ENCODE assay signal across 9 cellular contexts in the genomic region with DNA sequence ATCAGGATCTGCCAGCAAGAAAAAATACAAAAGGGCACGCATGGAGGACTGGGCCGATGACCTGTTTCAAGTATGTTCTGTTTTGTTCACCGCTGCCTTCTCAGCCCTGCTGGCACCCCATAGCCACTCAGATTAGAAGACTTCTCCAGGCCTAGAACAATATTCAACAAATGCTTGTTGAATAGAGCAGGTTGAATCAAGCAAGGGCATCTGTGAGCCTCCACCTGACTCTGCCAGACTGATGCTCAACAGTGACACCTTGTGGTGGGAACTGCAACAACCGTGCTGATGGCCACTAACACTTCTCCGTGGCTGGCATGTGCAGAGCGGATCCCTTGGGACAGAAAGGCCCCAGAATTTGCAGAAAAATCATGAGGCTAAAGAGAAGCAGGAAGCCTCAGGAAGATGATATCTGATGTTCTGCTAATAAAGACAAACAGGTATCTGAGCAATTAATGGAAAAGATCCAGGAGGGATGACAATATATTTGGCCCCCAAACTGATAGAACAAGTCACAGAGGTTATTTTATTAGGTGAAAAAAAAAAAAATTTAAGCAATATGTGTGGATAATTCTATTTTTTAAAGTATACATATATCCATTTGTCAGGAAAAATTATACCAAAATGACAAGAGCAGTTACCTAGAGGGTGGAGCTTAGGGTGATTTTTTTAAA.
A peak's percentile ranks its signal among the peaks of the same experiment; 100 is the strongest.
DNase-seq lines count a peak whose midpoint lies in the region; ATAC-seq and TF ChIP-seq lines count a peak whose summit lies in the region.
"Had no signal": no experiment of that assay in that cellular context is flagged by ENCODE, and none has a peak within 500 bp of the region (broad histone marks: within the 10 kb centered on the region; RNA-seq: fewer than 3 reads in every experiment).

No MANE protein-coding gene starts in this region.

- TF ChIP-seq POLR2A in HCT116 (IDR thresholded peaks at IDR 0.05; ENCODE audit: borderline replicate concordance, extremely low read depth, insufficient read depth, insufficient read length), result no peak

- H3K4me2 ChIP-seq in HCT116 (ENCODE audit: low read length), result peak overlapping the region; percentile 33

- H3K4me3 Mint-ChIP-seq in activated T-helper 17 cell treated with anti-CD3 and anti-CD28 coated beads, Interleukin-2, amount 50 U/mL, for 72 hours, result no peak overlapping the region

- peak; percentile 58 for DNase-seq in Caki2 (ENCODE audit: low read depth)
- DNase-seq in HCT116 (ENCODE audit: low read depth, low spot score), result no peak
- peak; percentile 56 for DNase-seq in NCI-H748 (lab: John Stamatoyannopoulos, UW; ENCODE audit: unreplicated experiment)
- peak; percentile 70 for DNase-seq in inferior parietal cortex (ENCODE audit: extremely low spot score)
- DNase-seq in stimulated activated CD8-positive, alpha-beta memory T cell treated with anti-CD3 and anti-CD28 coated beads, Interleukin-4, amount 100 ng/mL, for 24 hours (ENCODE audit: low read depth), result peak; percentile 7
- DNase-seq in GM19238 (ENCODE audit: insufficient read length, low spot score), result no peak

- no peaks in the 10 kb centered on the region for H3K36me3 ChIP-seq in HCT116 (ENCODE audit: control insufficient read depth in 1 of 2, insufficient read depth in 2 of 2, low read length in 2 of 2)
- H3K36me3 ChIP-seq: SJSA1 had no signal

- H3K27me3 ChIP-seq in HCT116 (ENCODE audit: insufficient read depth, low read length), result no peaks in the 10 kb centered on the region

- peaks cover 5% of the 10 kb centered on the region for H3K4me1 Mint-ChIP-seq in activated T-helper 17 cell treated with anti-CD3 and anti-CD28 coated beads, Interleukin-2, amount 50 U/mL, for 72 hours

- H3K9me3 Mint-ChIP-seq in activated T-helper 17 cell treated with anti-CD3 and anti-CD28 coated beads, Interleukin-2, amount 50 U/mL, for 72 hours, result no peaks in the 10 kb centered on the region

- intact Hi-C loops in HCT116 (cut with micrococcal nuclease), result loop anchor here (5.0 kb wide), 1 partner anchor 487 kb away; no protein-coding TSS in a partner anchor

- CTCF ChIA-PET in HCT116 (lab: Charles Lee), result interaction anchor here (0.7 kb wide), 1 partner anchor 487 kb away, joined by 3 read pairs; no protein-coding TSS in a partner anchor

- POLR2A ChIA-PET in HCT116 (lab: Charles Lee), result no interaction called here

- peak; percentile 40 to 94 (median 89); a peak in 5 of 6 replicates for TF ChIP-seq CTCF in HCT116 (IDR thresholded peaks at IDR 0.05 in 2 of 3, conservative IDR thresholded peaks at IDR 0.05 in 1 of 3; ENCODE audit: borderline replicate concordance in 1 of 3, insufficient read depth in 1 of 3, low read depth in 2 of 3, low read length in 2 of 3)

- H3K9ac ChIP-seq in HCT116 (ENCODE audit: low read length), result no peak overlapping the region

- TF ChIP-seq RAD21 in HCT116 (IDR thresholded peaks at IDR 0.05; ENCODE audit: low read depth), result peak; percentile 24; the same call in 1 of the 2 replicates

- RAD21 ChIA-PET in HCT116 (lab: Charles Lee; ENCODE audit: low non-redundant PET in 1 of 2, low total read pairs in 2 of 2, uncharacterized antibody in 2 of 2, unreplicated experiment in 2 of 2), result no interaction called here

- no peak overlapping the region for H3K27ac Mint-ChIP-seq in activated T-helper 17 cell treated with anti-CD3 and anti-CD28 coated beads, Interleukin-2, amount 50 U/mL, for 72 hours

- H3K79me2 ChIP-seq in HCT116 (ENCODE audit: insufficient read depth, low read length), result no peaks in the 10 kb centered on the region

- peaks cover 4% of the 10 kb centered on the region for H3K27me3 Mint-ChIP-seq in activated T-helper 17 cell treated with anti-CD3 and anti-CD28 coated beads, Interleukin-2, amount 50 U/mL, for 72 hours

- 0 out of 2 replicates have a peak overlapping the region, but pooled peaks have one; percentile 5 for H3K27ac ChIP-seq in HCT116 (ENCODE audit: low read depth, low read length)
- H3K27ac ChIP-seq: SJSA1 had no signal

- H3K4me1 ChIP-seq in HCT116 (ENCODE audit: control insufficient read depth in 1 of 2, insufficient read depth in 2 of 2, low read length in 2 of 2), result peaks cover 9 to 38% of the 10 kb centered on the region in 2 experiments

- H3K4me3 ChIP-seq in HCT116 (replicated peaks in 1 of 2; ENCODE audit: low read depth in 1 of 2, low read length in 2 of 2), result no peak overlapping the region
- H3K4me3 ChIP-seq: SJSA1 had no signal

- BruUV-seq in HCT116 (replicated peaks; lab: Mats Ljungman, UMichigan), result no TSS peak

- H3K36me3 Mint-ChIP-seq in activated T-helper 17 cell treated with anti-CD3 and anti-CD28 coated beads, Interleukin-2, amount 50 U/mL, for 72 hours (ENCODE audit: low read depth), result no peaks in the 10 kb centered on the region

- no peak overlapping the region for H2AFZ ChIP-seq in HCT116 (ENCODE audit: low read depth, low read length, poor library complexity, severe bottlenecking)

- H3K9me2 ChIP-seq in HCT116 (ENCODE audit: insufficient read depth), result no peaks in the 10 kb centered on the region

- H4K20me1 ChIP-seq in HCT116 (ENCODE audit: insufficient read depth), result no peaks in the 10 kb centered on the region; the same call in 1 of the 2 replicates

- H3K9me3 ChIP-seq in HCT116 (ENCODE audit: control insufficient read depth in 1 of 2, insufficient read depth in 1 of 2, low read depth in 1 of 2, low read length in 2 of 2), result no peaks in the 10 kb centered on the region

- ATAC-seq in HCT116 (peak; percentile 71), HG03520 (IDR thresholded peaks at IDR 0.05; ENCODE audit: unreplicated experiment) (no peak)
- ATAC-seq in activated T-helper 17 cell treated with anti-CD3 and anti-CD28 coated beads, Interleukin-2, amount 50 U/mL, for 72 hours (replicated peaks), result peak; percentile 64

- in situ Hi-C loops in Caki2 (cut with HindIII; ENCODE audit: low pct_unique_long_range_greater_than_20kb, low sequenced_read_pairs), result loop anchor here (10.0 kb wide), 1 partner anchor 650 kb away; no protein-coding TSS in a partner anchor

TF ChIP-seq in HCT116, 20 proteins besides CTCF, POLR2A, EP300 and RAD21:
- no peak for TF ChIP-seq YY1 (IDR thresholded peaks at IDR 0.05; ENCODE audit: extremely low read depth, insufficient replicate concordance, low read depth, low read length)
- TF ChIP-seq FOSL1 (IDR thresholded peaks at IDR 0.05; ENCODE audit: low read depth), result no peak
- no peak for TF ChIP-seq CEBPB (IDR thresholded peaks at IDR 0.05; ENCODE audit: low read depth)
- no peak for TF ChIP-seq POLR2AphosphoS5 (IDR thresholded peaks at IDR 0.05; ENCODE audit: low read depth, low read length)
- no peak for TF ChIP-seq SIN3A (IDR thresholded peaks at IDR 0.05; ENCODE audit: low read depth)
- no peak for TF ChIP-seq JUND (IDR thresholded peaks at IDR 0.05)
- TF ChIP-seq ELF1 (IDR thresholded peaks at IDR 0.05; ENCODE audit: borderline replicate concordance, low read depth), result no peak
- TF ChIP-seq SP1 (IDR thresholded peaks at IDR 0.05; ENCODE audit: low read depth), result no peak
- TF ChIP-seq CBX3 (IDR thresholded peaks at IDR 0.05; ENCODE audit: low read depth), result no peak; the same call in 1 of the 2 replicates
- TF ChIP-seq, protein P1, sequence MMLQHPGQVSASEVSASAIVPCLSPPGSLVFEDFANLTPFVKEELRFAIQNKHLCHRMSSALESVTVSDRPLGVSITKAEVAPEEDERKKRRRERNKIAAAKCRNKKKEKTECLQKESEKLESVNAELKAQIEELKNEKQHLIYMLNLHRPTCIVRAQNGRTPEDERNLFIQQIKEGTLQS (IDR thresholded peaks at IDR 0.05), result no peak
- TF ChIP-seq TCF7L2 (IDR thresholded peaks at IDR 0.05; ENCODE audit: borderline replicate concordance, extremely low read depth, insufficient read depth, insufficient read length), result no peak
- TF ChIP-seq ZFX (IDR thresholded peaks at IDR 0.05), result no peak
- TF ChIP-seq, protein P2, sequence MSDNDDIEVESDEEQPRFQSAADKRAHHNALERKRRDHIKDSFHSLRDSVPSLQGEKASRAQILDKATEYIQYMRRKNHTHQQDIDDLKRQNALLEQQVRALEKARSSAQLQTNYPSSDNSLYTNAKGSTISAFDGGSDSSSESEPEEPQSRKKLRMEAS (IDR thresholded peaks at IDR 0.05), result no peak
- TF ChIP-seq SRF (IDR thresholded peaks at IDR 0.05; ENCODE audit: low read depth), result no peak
- no peak for TF ChIP-seq EGR1 (IDR thresholded peaks at IDR 0.05; ENCODE audit: low read depth)
- TF ChIP-seq EZH2phosphoT487 (IDR thresholded peaks at IDR 0.05; ENCODE audit: borderline replicate concordance), result no peak
- TF ChIP-seq, protein P3, sequence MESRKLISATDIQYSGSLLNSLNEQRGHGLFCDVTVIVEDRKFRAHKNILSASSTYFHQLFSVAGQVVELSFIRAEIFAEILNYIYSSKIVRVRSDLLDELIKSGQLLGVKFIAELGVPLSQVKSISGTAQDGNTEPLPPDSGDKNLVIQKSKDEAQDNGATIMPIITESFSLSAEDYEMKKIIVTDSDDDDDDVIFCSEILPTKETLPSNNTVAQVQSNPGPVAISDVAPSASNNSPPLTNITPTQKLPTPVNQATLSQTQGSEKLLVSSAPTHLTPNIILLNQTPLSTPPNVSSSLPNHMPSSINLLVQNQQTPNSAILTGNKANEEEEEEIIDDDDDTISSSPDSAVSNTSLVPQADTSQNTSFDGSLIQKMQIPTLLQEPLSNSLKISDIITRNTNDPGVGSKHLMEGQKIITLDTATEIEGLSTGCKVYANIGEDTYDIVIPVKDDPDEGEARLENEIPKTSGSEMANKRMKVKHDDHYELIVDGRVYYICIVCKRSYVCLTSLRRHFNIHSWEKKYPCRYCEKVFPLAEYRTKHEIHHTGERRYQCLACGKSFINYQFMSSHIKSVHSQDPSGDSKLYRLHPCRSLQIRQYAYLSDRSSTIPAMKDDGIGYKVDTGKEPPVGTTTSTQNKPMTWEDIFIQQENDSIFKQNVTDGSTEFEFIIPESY (IDR thresholded peaks at IDR 0.05; ENCODE audit: extremely low read depth, insufficient replicate concordance, low read length), result no peak

Comparison
In these comparisons a context has a peak if more than half of its experiments do, and no peak if none do; other contexts are left out.
1. DNase-seq: peak in Caki2 (single experiment), NCI-H748 (single experiment), inferior parietal cortex (single experiment) and stimulated activated CD8-positive, alpha-beta memory T cell treated with anti-CD3 and anti-CD28 coated beads, Interleukin-4, amount 100 ng/mL, for 24 hours (single experiment); none in HCT116 (single experiment) and GM19238 (single experiment).